Comparison of ENCODE assay signal across 21 cellular contexts in genomic region chr6:18350728-18351127, GRCh38. TPM values are rescaled to one million over a fixed set of nuclear protein-coding genes. Genes with fewer than 3 reads are reported as not detected.
DNase-seq lines count a peak whose midpoint lies in the region; ATAC-seq and TF ChIP-seq lines count a peak whose summit lies in the region.
"Had no signal": no experiment of that assay in that cellular context is flagged by ENCODE, and none has a peak within 500 bp of the region (broad histone marks: within the 10 kb centered on the region; RNA-seq: fewer than 3 reads in every experiment).

No MANE protein-coding gene starts in this region.

- no TSS peak for BruUV-seq in OCI-LY7 (replicated peaks; lab: Mats Ljungman, UMichigan)

- TF ChIP-seq POLR2A in thyroid gland (IDR thresholded peaks at IDR 0.05), result no peak

- H4K20me1 ChIP-seq in OCI-LY7 (ENCODE audit: insufficient read depth, low read length), result no peaks in the 10 kb centered on the region

- ATAC-seq in foreskin keratinocyte, result no peak
- no peak for ATAC-seq in GM19467 (IDR thresholded peaks at IDR 0.05; ENCODE audit: unreplicated experiment)
- no peak for ATAC-seq in effector memory CD8-positive, alpha-beta T cell (replicated peaks)

- peak overlapping the region; percentile 1; the same call in 1 of the 2 replicates for H3K4me2 ChIP-seq in OCI-LY7 (ENCODE audit: low read length)

- H3K27me3 ChIP-seq in foreskin keratinocyte (no peaks in the 10 kb centered on the region), thyroid gland (no peaks in the 10 kb centered on the region)

- WGBS in thyroid gland, 2 donors, result 80 to 83% methylated on average over 3 of the region's 3 CpGs

- peaks cover 8% of the 10 kb centered on the region; the same call in 1 of the 2 replicates for H3K9me3 ChIP-seq in OCI-LY7 (ENCODE audit: low read length)
- H3K9me3 ChIP-seq in thyroid gland, result no peaks in the 10 kb centered on the region

- intact Hi-C loops in OCI-LY7 (cut with micrococcal nuclease; ENCODE audit: unreplicated experiment), result no loop called here
- intact Hi-C loops in thyroid gland (cut with DNase I), result no loop called here

- H3K4me3 ChIP-seq in OCI-LY7 (ENCODE audit: low read depth, low read length, poor library complexity, severe bottlenecking), result no peak overlapping the region
- no peak overlapping the region for H3K4me3 ChIP-seq in thyroid gland (replicated peaks in 1 of 3)
- H3K4me3 ChIP-seq: lung had no signal

- no peak overlapping the region for H3K4me3 Mint-ChIP-seq in effector memory CD8-positive, alpha-beta T cell
- H3K4me3 Mint-ChIP-seq: activated CD4-positive, alpha-beta T cell treated with anti-CD3 and anti-CD28 coated beads, Interleukin-2, amount 10 ng/mL, durations not matched to agents 24 days and 14 days; activated naive CD4-positive, alpha-beta T cell treated with anti-CD3 and anti-CD28 coated beads for 36 hours; T-helper 1 cell treated with Interleukin-12 subunit alpha and Interleukin-12 subunit beta and Interleukin-4 antibody, amounts not matched to agents 30 μg/mL and 1 μg/mL, for 36 hours; type B pancreatic cell had no signal

- CTCF ChIA-PET in OCI-LY7 (lab: Charles Lee; ENCODE audit: unreplicated experiment), result no interaction called here

- H3K36me3 ChIP-seq in OCI-LY7 (ENCODE audit: insufficient read depth, low read length) (peaks cover 9% of the 10 kb centered on the region), thyroid gland (no peaks in the 10 kb centered on the region)

- DNase-seq in NOMO-1 (lab: John Stamatoyannopoulos, UW; ENCODE audit: unreplicated experiment in 2 of 2) (peak; percentile 24 to 79), NOMO-1 treated with dmso at 0.1 percent for 144 hours (lab: John Stamatoyannopoulos, UW; ENCODE audit: unreplicated experiment) (no peak), OCI-LY7 (ENCODE audit: low spot score) (no peak), foreskin keratinocyte (no peak), thyroid gland (no peak), NCI-H1436 (lab: John Stamatoyannopoulos, UW) (no peak)
- no peak for DNase-seq in effector memory CD8-positive, alpha-beta T cell
- DNase-seq: activated CD4-positive, alpha-beta T cell treated with anti-CD3 and anti-CD28 coated beads, Interleukin-2, amount 10 ng/mL, durations not matched to agents 24 days and 14 days; activated naive CD4-positive, alpha-beta T cell treated with anti-CD3 and anti-CD28 coated beads for 36 hours; activated T-cell treated with anti-CD3 and anti-CD28 coated beads, Interleukin-2, amount 50 U/mL, for 48 hours; cortex of kidney; DMS153; GOT3; Karpas-422; NCI-H1417 treated with DMSO at 0.1 percent for 48 hours; NCI-H2107 had no signal

- H3K4me1 ChIP-seq in OCI-LY7 (ENCODE audit: insufficient read depth, low read length, poor library complexity, severe bottlenecking), result peaks cover 46% of the 10 kb centered on the region
- peaks cover 33% of the 10 kb centered on the region for H3K4me1 ChIP-seq in foreskin keratinocyte
- H3K4me1 ChIP-seq in thyroid gland, result peaks cover 14 to 39% of the 10 kb centered on the region in 2 donors

- H3K9me2 ChIP-seq in OCI-LY7 (ENCODE audit: insufficient read depth, low read length), result no peaks in the 10 kb centered on the region

- no peak overlapping the region for H3K27ac Mint-ChIP-seq in effector memory CD8-positive, alpha-beta T cell
- H3K27ac Mint-ChIP-seq: activated CD4-positive, alpha-beta T cell treated with anti-CD3 and anti-CD28 coated beads, Interleukin-2, amount 10 ng/mL, durations not matched to agents 24 days and 14 days; activated naive CD4-positive, alpha-beta T cell treated with anti-CD3 and anti-CD28 coated beads for 36 hours; T-helper 1 cell treated with Interleukin-12 subunit alpha and Interleukin-12 subunit beta and Interleukin-4 antibody, amounts not matched to agents 30 μg/mL and 1 μg/mL, for 36 hours had no signal

- POLR2A ChIA-PET in OCI-LY7 (lab: Charles Lee), result interaction anchor here (0.6 to 2.8 kb wide), 7 partner anchors 8 to 44 kb away, joined by 3 to 14 read pairs (median 5); partner anchors contain the start of gene RNF144B

- peaks cover 0 to 2% of the 10 kb centered on the region in 2 donors for H3K4me1 Mint-ChIP-seq in effector memory CD8-positive, alpha-beta T cell (ENCODE audit: low read depth in 2 of 2)
- H3K4me1 Mint-ChIP-seq: activated CD4-positive, alpha-beta T cell treated with anti-CD3 and anti-CD28 coated beads, Interleukin-2, amount 10 ng/mL, durations not matched to agents 24 days and 14 days had no signal

- no peak for TF ChIP-seq CTCF in OCI-LY7 (conservative IDR thresholded peaks at IDR 0.05; ENCODE audit: low read length)
- no peak for TF ChIP-seq CTCF in foreskin keratinocyte (conservative IDR thresholded peaks at IDR 0.05)
- TF ChIP-seq CTCF in thyroid gland (IDR thresholded peaks at IDR 0.05), result no peak

- H3K27me3 Mint-ChIP-seq in effector memory CD8-positive, alpha-beta T cell, result peaks cover 40 to 42% of the 10 kb centered on the region in 2 donors
- H3K27me3 Mint-ChIP-seq: type B pancreatic cell had no signal

- no peaks in the 10 kb centered on the region for H3K9me3 Mint-ChIP-seq in effector memory CD8-positive, alpha-beta T cell
- H3K9me3 Mint-ChIP-seq: activated naive CD4-positive, alpha-beta T cell treated with anti-CD3 and anti-CD28 coated beads for 36 hours; type B pancreatic cell had no signal

- H2AFZ ChIP-seq in OCI-LY7 (ENCODE audit: low read length), result peak overlapping the region; percentile 36; the same call in 1 of the 2 replicates

- no peaks in the 10 kb centered on the region for H3K36me3 Mint-ChIP-seq in effector memory CD8-positive, alpha-beta T cell (ENCODE audit: insufficient read depth)
- H3K36me3 Mint-ChIP-seq: type B pancreatic cell had no signal

- H3K27ac ChIP-seq in OCI-LY7 (ENCODE audit: low read depth, low read length, poor library complexity, severe bottlenecking), result no peak overlapping the region
- H3K27ac ChIP-seq in foreskin keratinocyte, result peak overlapping the region; percentile 97
- peak overlapping the region; percentile 47 to 58 (median 54) for H3K27ac ChIP-seq in thyroid gland
- H3K27ac ChIP-seq: 22Rv1 had no signal

- no peaks in the 10 kb centered on the region for H3K79me2 ChIP-seq in OCI-LY7 (ENCODE audit: insufficient read depth, low read depth, low read length)

RNA-seq across cellular contexts. Expression of gene RNF144B, which starts 36.4 kb away (rescaled TPM):
- 83.4 and 87.9 TPM in 2 replicates for total RNA-seq in OCI-LY7 (2014; rRNA removed; shearing (Covaris generic))
- total RNA-seq in OCI-LY7 (2022) (151 and 154 TPM in 2 replicates), foreskin keratinocyte (17.5 and 18.0 TPM in 2 replicates), thyroid gland (100 to 1,000 TPM in 2 of 4 donors, 10 to 100 TPM in 2; 67.3 to 143 (median 114) TPM)
- 5.7 and 6.7 TPM in 2 replicates for polyA plus RNA-seq in foreskin keratinocyte

Comparison
In these comparisons a context has a peak if more than half of its experiments do, and no peak if none do; other contexts are left out.
1. DNase-seq: peak in NOMO-1 (2 of 2); none in NOMO-1 treated with dmso at 0.1 percent for 144 hours (single experiment), OCI-LY7 (single experiment), foreskin keratinocyte (0 of 2), thyroid gland (0 of 2), NCI-H1436 (single experiment) and effector memory CD8-positive, alpha-beta T cell (0 of 3).